ENCODE assay signal across 10 cellular contexts in genomic region chr13:30696278-30697176, GRCh38. TPM values are rescaled to one million over a fixed set of nuclear protein-coding genes. Genes with fewer than 3 reads are reported as not detected.
A peak's percentile ranks its signal among the peaks of the same experiment; 100 is the strongest.
DNase-seq lines count a peak whose midpoint lies in the region; ATAC-seq and TF ChIP-seq lines count a peak whose summit lies in the region.
"Had no signal": no experiment of that assay in that cellular context is flagged by ENCODE, and none has a peak within 500 bp of the region (broad histone marks: within the 10 kb centered on the region; RNA-seq: fewer than 3 reads in every experiment).

No MANE protein-coding gene starts in this region.

- H3K36me3 ChIP-seq in MM.1S (replicated peaks; ENCODE audit: insufficient read depth, low read length) = no peaks in the 10 kb centered on the region

- H3K9ac ChIP-seq in MM.1S (ENCODE audit: low read length) = peak overlapping the region; percentile 16; the same call in 1 of the 2 replicates

- peaks cover 16% of the 10 kb centered on the region; the same call in 1 of the 2 replicates for H3F3A ChIP-seq in MM.1S (ENCODE audit: insufficient read depth, low read length)

- H3K4me1 Mint-ChIP-seq in natural killer cell treated with Interleukin-12 subunit alpha and Interleukin-12 subunit beta and Interleukin-15 and Interleukin-18, amount 100 ng/mL, for 72 hours (ENCODE audit: low read depth in 2 of 2) = peaks cover 44% of the 10 kb centered on the region in 2 donors

- H3K4me3 Mint-ChIP-seq in natural killer cell treated with Interleukin-12 subunit alpha and Interleukin-12 subunit beta and Interleukin-15 and Interleukin-18, amount 100 ng/mL, for 72 hours = peak overlapping the region; percentile 89

- peaks cover 30% of the 10 kb centered on the region for H3K4me1 ChIP-seq in MM.1S (ENCODE audit: low read length)

- peak overlapping the region; percentile 61; the same call in 1 of the 2 replicates for H2AFZ ChIP-seq in MM.1S (ENCODE audit: low read length)

- H3K27ac ChIP-seq in MM.1S (ENCODE audit: low read length) = peak overlapping the region; percentile 58

- no peaks in the 10 kb centered on the region for H3K79me2 ChIP-seq in MM.1S (ENCODE audit: low read length)

- H3K27ac Mint-ChIP-seq in natural killer cell treated with Interleukin-12 subunit alpha and Interleukin-12 subunit beta and Interleukin-15 and Interleukin-18, amount 100 ng/mL, for 72 hours = peak overlapping the region; percentile 77 to 83

- ATAC-seq in natural killer cell treated with Interleukin-12 subunit alpha and Interleukin-12 subunit beta and Interleukin-15 and Interleukin-18, amount 100 ng/mL, for 72 hours = peak; percentile 85 to 89
- ATAC-seq in HG03432 (IDR thresholded peaks at IDR 0.05; ENCODE audit: unreplicated experiment) = no peak

- TF ChIP-seq CTCF in GM12865 (IDR thresholded peaks at IDR 0.05; ENCODE audit: insufficient read depth, low read depth, low read length, missing control alignments) = no peak
- no peak for TF ChIP-seq CTCF in MM.1S (IDR thresholded peaks at IDR 0.05; ENCODE audit: low read length)
- no peak for TF ChIP-seq CTCF in choroid plexus epithelial cell (conservative IDR thresholded peaks at IDR 0.05; ENCODE audit: low read depth, low read length)

- H3K4me3 ChIP-seq in GM12865 (ENCODE audit: low read depth, low read length) = no peak overlapping the region
- peak overlapping the region; percentile 31; the same call in 1 of the 2 replicates for H3K4me3 ChIP-seq in MM.1S (ENCODE audit: low read length)
- H3K4me3 ChIP-seq in choroid plexus epithelial cell (ENCODE audit: low read depth, low read length) = no peak overlapping the region

- no peaks in the 10 kb centered on the region for H3K36me3 Mint-ChIP-seq in natural killer cell treated with Interleukin-12 subunit alpha and Interleukin-12 subunit beta and Interleukin-15 and Interleukin-18, amount 100 ng/mL, for 72 hours

- peaks cover 0 to 2% of the 10 kb centered on the region in 2 donors for H3K27me3 Mint-ChIP-seq in natural killer cell treated with Interleukin-12 subunit alpha and Interleukin-12 subunit beta and Interleukin-15 and Interleukin-18, amount 100 ng/mL, for 72 hours

- H4K20me1 ChIP-seq in MM.1S (ENCODE audit: insufficient read depth, low read length) = no peaks in the 10 kb centered on the region

- DNase-seq in GM12865 (ENCODE audit: low read depth) (peak; percentile 44), MM.1S (peak; percentile 55), choroid plexus epithelial cell (ENCODE audit: low read depth) (peak; percentile 54), DMS79 treated with DMSO at 0.1 percent for 48 hours (lab: John Stamatoyannopoulos, UW) (no peak), NCI-H226 (no peak)
- DNase-seq in natural killer cell treated with Interleukin-12 subunit alpha and Interleukin-12 subunit beta and Interleukin-15 and Interleukin-18, amount 100 ng/mL, for 72 hours (ENCODE audit: low spot score) = peak; percentile 74
- DNase-seq in stimulated activated naive CD4-positive, alpha-beta T cell treated with Interleukin-2 at 50 U/mL for 16 hours (lab: John Stamatoyannopoulos, UW) = no peak
- DNase-seq: effector CD4-positive, alpha-beta T cell had no signal

- no peaks in the 10 kb centered on the region for H3K9me2 ChIP-seq in MM.1S (replicated peaks; ENCODE audit: insufficient read depth, low read length)

- no peaks in the 10 kb centered on the region for H3K27me3 ChIP-seq in MM.1S (replicated peaks; ENCODE audit: insufficient read depth, low read length)

- no peaks in the 10 kb centered on the region for H3K9me3 Mint-ChIP-seq in natural killer cell treated with Interleukin-12 subunit alpha and Interleukin-12 subunit beta and Interleukin-15 and Interleukin-18, amount 100 ng/mL, for 72 hours

- peak overlapping the region; percentile 89 for H3K4me2 ChIP-seq in MM.1S (ENCODE audit: low read depth, low read length)

- H3K9me3 ChIP-seq in MM.1S (replicated peaks; ENCODE audit: insufficient read depth, low read length) = no peaks in the 10 kb centered on the region

RNA-seq across cellular contexts. Expression of gene ALOX5AP, which starts 38.8 kb away (rescaled TPM):
- total RNA-seq in natural killer cell treated with Interleukin-12 subunit alpha and Interleukin-12 subunit beta and Interleukin-15 and Interleukin-18, amount 100 ng/mL, for 72 hours = 100 to 1,000 TPM in 1 of 2 donors, 10 to 100 TPM in 1; 49.8 to 173 TPM
- total RNA-seq: SK-MEL-5 had no signal

Comparison
In these comparisons a context has a peak if more than half of its experiments do, and no peak if none do; other contexts are left out.
1. DNase-seq: peak in GM12865 (single experiment), MM.1S (single experiment), choroid plexus epithelial cell (single experiment) and natural killer cell treated with Interleukin-12 subunit alpha and Interleukin-12 subunit beta and Interleukin-15 and Interleukin-18, amount 100 ng/mL, for 72 hours (single experiment); none in DMS79 treated with DMSO at 0.1 percent for 48 hours (single experiment), stimulated activated naive CD4-positive, alpha-beta T cell treated with Interleukin-2 at 50 U/mL for 16 hours (single experiment) and NCI-H226 (single experiment).